35 cellular contexts compared by ENCODE assay signal in genomic region chr3:90129710-90130109, GRCh38.
"Had no signal": no experiment of that assay in that cellular context is flagged by ENCODE, and none has a peak within 500 bp of the region (broad histone marks: within the 10 kb centered on the region; RNA-seq: fewer than 3 reads in every experiment).

No MANE protein-coding gene starts in this region.

- H3K27ac ChIP-seq: adrenal gland, body of pancreas, brain microvascular endothelial cell, breast epithelium, cardiac muscle cell, VCaP had no signal

- H3K27me3 ChIP-seq: adrenal gland, body of pancreas, brain microvascular endothelial cell, breast epithelium, cardiac muscle cell had no signal

- DNase-seq: activated B cell treated with CpG ODN at 0.5 μM for 24 hours; activated CD4-positive, alpha-beta memory T cell treated with anti-CD3 and anti-CD28 coated beads for 36 hours; activated CD4-positive, alpha-beta T cell treated with anti-CD3 and anti-CD28 coated beads for 4 hours; activated CD4-positive, alpha-beta T cell treated with anti-CD3 and anti-CD28 coated beads, Interleukin-2, amount 10 ng/mL, durations not matched to agents 24 days and 14 days; activated CD4-positive, alpha-beta T cell treated with anti-CD3 and anti-CD28 coated beads, Interleukin-2, amount 50 U/mL, for 1 hour; activated CD4-positive, alpha-beta T cell treated with anti-CD3 and anti-CD28 coated beads, Interleukin-2, amount 50 U/mL, for 4 hours; activated CD4-positive, CD25-positive, alpha-beta regulatory T cell treated with anti-CD3 and anti-CD28 coated beads, Interleukin-2, amount 50 U/mL, for 72 hours; activated CD8-positive, alpha-beta memory T cell treated with anti-CD3 and anti-CD28 coated beads, Interleukin-2, amount 50 U/mL, for 4 hours; activated CD8-positive, alpha-beta T cell treated with anti-CD3 and anti-CD28 coated beads for 36 hours; activated effector memory CD4-positive, alpha-beta T cell treated with anti-CD3 and anti-CD28 coated beads, Interleukin-2, amount 50 U/mL, for 16 hours; activated gamma-delta T cell treated with Interleukin-2 at 50 U/mL for 16 hours; activated naive CD4-positive, alpha-beta T cell; activated naive CD4-positive, alpha-beta T cell treated with anti-CD3 and anti-CD28 coated beads for 36 hours; activated naive CD4-positive, alpha-beta T cell treated with anti-CD3 and anti-CD28 coated beads, Interleukin-2, amount 50 U/mL, for 16 hours; activated naive CD8-positive, alpha-beta T cell treated with anti-CD3 and anti-CD28 coated beads for 36 hours; activated T-cell treated with anti-CD3 and anti-CD28 coated beads for 4 hours; activated T-cell treated with anti-CD3 and anti-CD28 coated beads, Interleukin-2, amount 50 U/mL, for 1 hour; activated T-cell treated with anti-CD3 and anti-CD28 coated beads, Interleukin-2, amount 50 U/mL, for 4 hours; activated T-cell treated with anti-CD3 and anti-CD28 coated beads, Interleukin-2, amount 50 U/mL, for 72 hours; adrenal gland; amniotic stem cell; aorta; body of pancreas; brain microvascular endothelial cell; caudate nucleus; cerebellar nuclear complex; T-helper 1 cell; T-helper 2 cell; T-helper 9 cell had no signal

- H3K4me3 ChIP-seq: adrenal gland, body of pancreas, breast epithelium, cardiac muscle cell had no signal

- H3K36me3 ChIP-seq: adrenal gland, brain microvascular endothelial cell, breast epithelium, cardiac muscle cell had no signal

- FAIRE-seq: astrocyte had no signal

- H3K4me1 ChIP-seq: adrenal gland, body of pancreas, breast epithelium had no signal

- H3K9me3 ChIP-seq: adrenal gland, body of pancreas had no signal

- ATAC-seq: activated CD8-positive, alpha-beta T cell treated with anti-CD3 and anti-CD28 coated beads for 36 hours; activated naive CD4-positive, alpha-beta T cell treated with anti-CD3 and anti-CD28 coated beads, Interleukin-2, amount 50 U/mL, for 72 hours; activated T-cell treated with anti-CD3 and anti-CD28 coated beads, Interleukin-2, amount 50 U/mL, for 4 hours; activated T-cell treated with anti-CD3 and anti-CD28 coated beads, Interleukin-2, amount 50 U/mL, for 72 hours; activated T-helper 17 cell treated with anti-CD3 and anti-CD28 coated beads, Interleukin-2, amount 50 U/mL, for 72 hours; body of pancreas had no signal
